In the genomic region with DNA sequence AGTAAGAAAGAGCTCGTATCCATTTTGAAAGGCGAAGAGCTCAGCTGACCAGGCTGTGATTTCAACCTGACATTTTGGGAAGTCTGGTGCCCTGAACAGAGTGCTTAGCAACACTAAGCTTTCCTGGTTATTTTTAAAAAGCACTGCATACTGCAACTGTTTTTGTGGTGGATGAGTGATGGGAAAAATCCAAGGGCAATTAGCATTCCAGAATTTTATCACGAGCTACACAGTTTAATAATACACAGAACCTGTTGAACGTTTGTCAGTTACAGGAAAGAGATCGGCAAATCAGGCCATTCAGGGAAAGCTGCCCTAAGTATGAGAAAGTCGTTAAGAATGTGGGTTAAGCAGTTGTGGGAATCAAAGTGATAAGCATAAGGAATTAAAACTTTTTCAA, we compare ENCODE assay signal across 13 cellular contexts. TPM values are rescaled to one million over a fixed set of nuclear protein-coding genes. Genes with fewer than 3 reads are reported as not detected.
DNase-seq lines count a peak whose midpoint lies in the region; ATAC-seq and TF ChIP-seq lines count a peak whose summit lies in the region.
"Had no signal": no experiment of that assay in that cellular context is flagged by ENCODE, and none has a peak within 500 bp of the region (broad histone marks: within the 10 kb centered on the region; RNA-seq: fewer than 3 reads in every experiment).

No MANE protein-coding gene starts in this region.

- H3K27me3 Mint-ChIP-seq in CD8-positive, alpha-beta T cell (ENCODE audit: low read depth): no peaks in the 10 kb centered on the region

- no peak overlapping the region for H3K4me3 Mint-ChIP-seq in CD8-positive, alpha-beta T cell
- H3K4me3 Mint-ChIP-seq: neural crest cell had no signal

- no peak for ATAC-seq in GM18868 (IDR thresholded peaks at IDR 0.05; ENCODE audit: unreplicated experiment)
- ATAC-seq in CD8-positive, alpha-beta T cell: no peak
- ATAC-seq: GM12878 had no signal

- no peak overlapping the region for H3K27ac Mint-ChIP-seq in CD8-positive, alpha-beta T cell

- peak; percentile 65 for DNase-seq in EL
- no peak for DNase-seq in brain microvascular endothelial cell
- DNase-seq in CD8-positive, alpha-beta T cell: no peak
- DNase-seq in NCI-H2171 treated with DMSO at 0.1 percent for 48 hours (lab: John Stamatoyannopoulos, UW): no peak
- no peak for DNase-seq in epidermal melanocyte (ENCODE audit: insufficient read length, low spot score)
- DNase-seq: COR-L47, head of caudate nucleus, NCI-H1092 treated with DMSO at 0.1 percent for 48 hours had no signal

- H3K27me3 ChIP-seq in brain microvascular endothelial cell (replicated peaks) (no peaks in the 10 kb centered on the region), iPS-18a (ENCODE audit: control insufficient read depth, insufficient read depth, low read length) (no peaks in the 10 kb centered on the region), skeletal muscle tissue (ENCODE audit: control insufficient read depth in 3 of 3, insufficient read depth in 3 of 3, low read length in 3 of 3) (no peaks in the 10 kb centered on the region)
- no peaks in the 10 kb centered on the region for H3K27me3 ChIP-seq in CD8-positive, alpha-beta T cell (ENCODE audit: insufficient read depth, low read length)

- H3K4me3 ChIP-seq in brain microvascular endothelial cell (ENCODE audit: low read depth, low read length) (no peak overlapping the region), iPS-18a (ENCODE audit: low read length) (no peak overlapping the region), skeletal muscle tissue (ENCODE audit: low read length in 3 of 3) (no peak overlapping the region)
- H3K4me3 ChIP-seq in CD8-positive, alpha-beta T cell (ENCODE audit: low read depth, low read length): no peak overlapping the region
- H3K4me3 ChIP-seq: GM12878 had no signal

- TF ChIP-seq CTCF in brain microvascular endothelial cell (IDR thresholded peaks at IDR 0.05; ENCODE audit: low read depth, low read length, missing control alignments): no peak
- no peak for TF ChIP-seq CTCF in CD8-positive, alpha-beta T cell (IDR thresholded peaks at IDR 0.05)

- H3K27ac ChIP-seq in brain microvascular endothelial cell (peak overlapping the region; percentile 60), iPS-18a (ENCODE audit: low read length) (peak overlapping the region; percentile 35), skeletal muscle tissue (ENCODE audit: low read depth, low read length) (peak overlapping the region; percentile 45)
- H3K27ac ChIP-seq in CD8-positive, alpha-beta T cell (ENCODE audit: low read depth, low read length): no peak overlapping the region

- H3K9me3 ChIP-seq in iPS-18a (ENCODE audit: control insufficient read depth, low read depth, low read length) (no peaks in the 10 kb centered on the region), skeletal muscle tissue (ENCODE audit: control insufficient read depth in 3 of 3, low read length in 3 of 3) (no peaks in the 10 kb centered on the region)
- H3K9me3 ChIP-seq in CD8-positive, alpha-beta T cell (ENCODE audit: low read length): no peaks in the 10 kb centered on the region

- peaks cover 29% of the 10 kb centered on the region for H3K4me1 ChIP-seq in iPS-18a (ENCODE audit: control insufficient read depth, low read depth, low read length)
- peaks cover 4 to 5% (median 5%) of the 10 kb centered on the region in 3 donors for H3K4me1 ChIP-seq in skeletal muscle tissue (ENCODE audit: control insufficient read depth in 3 of 3, insufficient read depth in 3 of 3, low read length in 3 of 3)
- no peaks in the 10 kb centered on the region for H3K4me1 ChIP-seq in CD8-positive, alpha-beta T cell (ENCODE audit: insufficient read depth, low read length)

- peaks cover 76% of the 10 kb centered on the region for H3K36me3 Mint-ChIP-seq in CD8-positive, alpha-beta T cell

- CTCF ChIA-PET in CD8-positive, alpha-beta T cell (lab: Charles Lee): no interaction called here

- in situ Hi-C loops in brain microvascular endothelial cell (cut with HindIII; ENCODE audit: low pct_ligation_motif_present, low sequenced_read_pairs): no loop called here

- POLR2A ChIA-PET in CD8-positive, alpha-beta T cell (lab: Charles Lee): no interaction called here

- intact Hi-C loops in CD8-positive, alpha-beta T cell (cut with DNase I, micrococcal nuclease): no loop called here

- H3K36me3 ChIP-seq in brain microvascular endothelial cell (replicated peaks): peaks cover 8% of the 10 kb centered on the region
- peaks cover 35% of the 10 kb centered on the region for H3K36me3 ChIP-seq in iPS-18a (ENCODE audit: control insufficient read depth, low read depth, low read length)
- H3K36me3 ChIP-seq in skeletal muscle tissue (ENCODE audit: control insufficient read depth in 3 of 3, insufficient read depth in 3 of 3, low read length in 3 of 3): peaks cover 0 to 8% (median 0%) of the 10 kb centered on the region in 3 donors
- peaks cover 12% of the 10 kb centered on the region for H3K36me3 ChIP-seq in CD8-positive, alpha-beta T cell (ENCODE audit: insufficient read depth, low read length)

- H3K4me1 Mint-ChIP-seq in CD8-positive, alpha-beta T cell (ENCODE audit: low read depth): no peaks in the 10 kb centered on the region

- no peak overlapping the region for H3K9ac ChIP-seq in iPS-18a (ENCODE audit: low read length)
- H3K9ac ChIP-seq in skeletal muscle tissue (ENCODE audit: low read depth in 1 of 3, low read length in 3 of 3): peak overlapping the region in 1 of 3 donors; percentile 2

- no peaks in the 10 kb centered on the region for H3K9me3 Mint-ChIP-seq in CD8-positive, alpha-beta T cell
- H3K9me3 Mint-ChIP-seq: neural crest cell had no signal

RNA-seq across cellular contexts. Expression of a gene that starts 25.9 kb away (rescaled TPM):
- total RNA-seq in skeletal muscle tissue: 30.8 TPM
- total RNA-seq in CD8-positive, alpha-beta T cell: 10 to 100 TPM; 27.7 to 28.3 TPM
